Comparison of ENCODE assay signal across 8 cellular contexts in the genomic region with DNA sequence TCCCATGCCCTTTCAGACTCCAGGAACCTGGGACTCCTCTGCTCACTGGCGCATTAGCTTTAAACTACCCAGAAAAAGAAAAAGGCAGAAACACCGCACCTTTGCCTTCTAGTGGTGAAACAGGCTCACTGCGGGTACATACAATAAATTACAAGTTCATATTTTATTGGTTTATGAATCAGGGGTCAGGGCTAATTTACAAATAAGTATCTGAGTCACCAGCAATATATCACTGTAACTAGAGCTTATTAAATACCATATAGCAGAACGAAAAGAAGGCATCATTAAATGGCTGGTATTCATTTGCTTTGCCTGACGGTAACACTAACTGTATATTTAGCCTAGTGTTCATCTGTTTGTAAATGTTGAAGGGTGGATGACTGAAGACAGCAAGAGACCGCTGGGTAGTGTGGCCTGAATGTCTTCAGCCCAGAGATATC. TPM values are rescaled to one million over a fixed set of nuclear protein-coding genes. Genes with fewer than 3 reads are reported as not detected.
DNase-seq lines count a peak whose midpoint lies in the region; ATAC-seq and TF ChIP-seq lines count a peak whose summit lies in the region.

No MANE protein-coding gene starts in this region.

- no peak overlapping the region for H3K4me3 ChIP-seq in adrenal gland

- no peaks in the 10 kb centered on the region for H3K4me1 ChIP-seq in adrenal gland (replicated peaks in 1 of 2)

- intact Hi-C loops in adrenal gland (cut with DNase I), result no loop called here

- TF ChIP-seq CTCF in adrenal gland (IDR thresholded peaks at IDR 0.05), result peak; percentile 70 to 75 (median 72)

- no peak overlapping the region for H3K27ac ChIP-seq in adrenal gland

- peak; percentile 24 for DNase-seq in COLO668 (lab: John Stamatoyannopoulos, UW; ENCODE audit: unreplicated experiment)
- peak; percentile 28 for DNase-seq in GM19238 (ENCODE audit: insufficient read length, low spot score)
- DNase-seq in NCI-H460 (ENCODE audit: extremely low read depth, low read depth), result peak; percentile 38
- DNase-seq in adrenal gland, result peak; percentile 28 to 65 (median 35)
- DNase-seq in iris pigment epithelial cell (ENCODE audit: low read depth), result peak; percentile 55
- DNase-seq in stimulated activated CD4-positive, alpha-beta T cell treated with anti-CD3 and anti-CD28 coated beads, Interleukin-4, amount 100 ng/mL, for 24 hours, result peak; percentile 24

- 17 to 28% (median 20%) methylated on average over 6 of the region's 6 CpGs for WGBS in adrenal gland, 4 donors

- H3K27me3 ChIP-seq in adrenal gland, result no peaks in the 10 kb centered on the region

- no peaks in the 10 kb centered on the region for H3K36me3 ChIP-seq in adrenal gland (replicated peaks in 1 of 2)

- ATAC-seq in HG02938 (IDR thresholded peaks at IDR 0.05; ENCODE audit: unreplicated experiment), result no peak
- no peak for ATAC-seq in GM18907 (IDR thresholded peaks at IDR 0.05; ENCODE audit: unreplicated experiment)

- no peaks in the 10 kb centered on the region for H3K9me3 ChIP-seq in adrenal gland (replicated peaks in 1 of 3)

- no peak for TF ChIP-seq POLR2A in adrenal gland (IDR thresholded peaks at IDR 0.05)

RNA-seq across cellular contexts. Expression of gene DTNB, which starts 26.9 kb away (rescaled TPM):
- total RNA-seq in NCI-H460 (2014; rRNA removed; shearing (Covaris generic)), result 10.4 and 10.7 TPM in 2 replicates
- polyA plus RNA-seq in NCI-H460 (2014; cell fraction: nucleus; rRNA removed), result 10.7 and 173 TPM in 2 replicates
- 10 to 100 TPM in 4 of 8 donors, 1 to 10 TPM in 4; 7.4 to 26.1 (median 9.4) TPM for total RNA-seq in adrenal gland
- 10 to 100 TPM in 2 of 3 donors, 1 to 10 TPM in 1; 4.7 to 27.5 (median 16.5) TPM for polyA plus RNA-seq in adrenal gland
